1 cellular context compared by ENCODE assay signal in the genomic region with DNA sequence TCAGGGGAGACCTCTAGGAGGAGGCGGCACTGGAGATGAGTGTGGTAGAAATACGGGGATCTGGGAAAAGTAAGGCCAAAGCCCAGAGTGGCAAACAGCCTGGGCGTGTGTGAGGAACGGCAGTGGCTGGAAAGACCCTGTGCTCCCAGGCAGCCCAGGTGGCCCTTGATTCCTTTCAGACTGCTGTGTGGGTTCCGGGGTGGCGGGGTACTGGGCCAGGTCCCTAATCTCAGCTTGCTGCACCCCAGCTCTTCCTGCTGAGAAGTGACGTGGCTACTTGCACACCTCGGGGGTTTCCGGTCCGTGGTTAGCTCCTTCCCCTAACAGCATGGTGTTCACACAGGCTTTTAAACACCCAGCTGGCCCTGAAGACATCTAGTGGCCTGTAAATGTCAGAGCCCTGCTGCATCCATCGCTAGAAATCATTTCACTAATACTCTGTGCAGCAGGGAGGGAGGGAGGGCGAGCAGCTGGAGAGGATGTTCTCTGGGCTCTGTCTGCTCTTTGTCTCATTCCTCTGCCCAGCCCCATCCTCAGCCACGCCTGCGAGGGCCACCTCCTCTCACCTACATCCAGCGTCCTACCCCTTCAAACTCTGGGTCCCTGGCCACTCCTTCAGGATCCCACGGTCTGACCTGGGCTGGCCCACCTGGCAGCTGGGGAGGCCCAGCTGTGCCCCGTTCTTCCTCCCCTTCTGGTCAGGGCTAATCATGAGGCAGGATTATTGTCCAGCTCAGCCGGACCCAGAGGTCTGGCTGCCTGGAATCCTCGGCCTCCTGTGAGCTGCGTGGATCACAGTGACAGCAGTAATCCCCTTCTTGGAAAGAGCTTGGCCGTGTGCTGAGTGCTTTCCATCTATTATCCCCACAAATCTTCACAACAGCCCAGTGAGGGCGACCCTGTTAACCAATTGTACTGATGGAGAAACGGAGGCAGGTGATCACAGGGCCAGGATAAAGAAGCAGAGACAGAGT.
TF ChIP-seq lines count a peak whose summit lies in the region.

No MANE protein-coding gene starts in this region.

TF ChIP-seq in GM12878, 131 proteins besides CTCF, POLR2A, EP300 and RAD21 (continued from another document and continues in another):
- no peak for TF ChIP-seq BCLAF1 (IDR thresholded peaks at IDR 0.05)
- TF ChIP-seq TCF7 (IDR thresholded peaks at IDR 0.05; ENCODE audit: borderline replicate concordance) = no peak
- no peak for TF ChIP-seq HDAC2 (IDR thresholded peaks at IDR 0.05)
- TF ChIP-seq, protein P1, sequence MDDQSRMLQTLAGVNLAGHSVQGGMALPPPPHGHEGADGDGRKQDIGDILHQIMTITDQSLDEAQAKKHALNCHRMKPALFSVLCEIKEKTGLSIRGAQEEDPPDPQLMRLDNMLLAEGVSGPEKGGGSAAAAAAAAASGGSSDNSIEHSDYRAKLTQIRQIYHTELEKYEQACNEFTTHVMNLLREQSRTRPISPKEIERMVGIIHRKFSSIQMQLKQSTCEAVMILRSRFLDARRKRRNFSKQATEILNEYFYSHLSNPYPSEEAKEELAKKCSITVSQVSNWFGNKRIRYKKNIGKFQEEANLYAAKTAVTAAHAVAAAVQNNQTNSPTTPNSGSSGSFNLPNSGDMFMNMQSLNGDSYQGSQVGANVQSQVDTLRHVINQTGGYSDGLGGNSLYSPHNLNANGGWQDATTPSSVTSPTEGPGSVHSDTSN (IDR thresholded peaks at IDR 0.05; ENCODE audit: insufficient replicate concordance, low read depth, low read length) = peak; percentile 50
- TF ChIP-seq EGR1 (IDR thresholded peaks at IDR 0.05; ENCODE audit: borderline replicate concordance in 1 of 2, low read depth in 2 of 2, low read length in 2 of 2) = no peak; a peak in 1 of 3 replicates
- no peak for TF ChIP-seq ESRRA (IDR thresholded peaks at IDR 0.05; ENCODE audit: low read length)
- 0 out of 2 replicates have a peak, but pooled peaks have one; percentile 68 for TF ChIP-seq BCL11A (IDR thresholded peaks at IDR 0.05; ENCODE audit: low read depth, low read length)
- TF ChIP-seq, protein P2, sequence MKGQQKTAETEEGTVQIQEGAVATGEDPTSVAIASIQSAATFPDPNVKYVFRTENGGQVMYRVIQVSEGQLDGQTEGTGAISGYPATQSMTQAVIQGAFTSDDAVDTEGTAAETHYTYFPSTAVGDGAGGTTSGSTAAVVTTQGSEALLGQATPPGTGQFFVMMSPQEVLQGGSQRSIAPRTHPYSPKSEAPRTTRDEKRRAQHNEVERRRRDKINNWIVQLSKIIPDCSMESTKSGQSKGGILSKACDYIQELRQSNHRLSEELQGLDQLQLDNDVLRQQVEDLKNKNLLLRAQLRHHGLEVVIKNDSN (IDR thresholded peaks at IDR 0.05; ENCODE audit: borderline replicate concordance, extremely low read length, insufficient read depth, low read depth, low read length) = no peak
- TF ChIP-seq ETV6 (conservative IDR thresholded peaks at IDR 0.05 in 1 of 2, IDR thresholded peaks at IDR 0.05 in 1 of 2; ENCODE audit: borderline replicate concordance in 1 of 2, low read depth in 1 of 2) = peak in 1 of 2 experiments; percentile 56; a peak in 1 of 4 replicates
- no peak for TF ChIP-seq MYB (IDR thresholded peaks at IDR 0.05; ENCODE audit: borderline replicate concordance, low read depth, low read length)
- peak; percentile 57; the same call in 1 of the 2 replicates for TF ChIP-seq SMC3 (IDR thresholded peaks at IDR 0.05; ENCODE audit: borderline replicate concordance, low read length)
- TF ChIP-seq NR2C1 (IDR thresholded peaks at IDR 0.05) = no peak
- no peak for TF ChIP-seq KLF5 (IDR thresholded peaks at IDR 0.05; ENCODE audit: partially characterized antibody)
- 0 out of 2 replicates have a peak, but pooled peaks have one; percentile 37 for TF ChIP-seq NFIC (IDR thresholded peaks at IDR 0.05; ENCODE audit: low read depth, low read length)
- TF ChIP-seq ZNF207 (IDR thresholded peaks at IDR 0.05; ENCODE audit: borderline replicate concordance) = no peak
- 0 out of 2 replicates have a peak, but pooled peaks have one; percentile 48 for TF ChIP-seq TARDBP (IDR thresholded peaks at IDR 0.05; ENCODE audit: borderline replicate concordance)
- TF ChIP-seq E4F1 (IDR thresholded peaks at IDR 0.05; ENCODE audit: borderline replicate concordance, partially characterized antibody) = no peak
- no peak for TF ChIP-seq MYC (IDR thresholded peaks at IDR 0.05; ENCODE audit: insufficient read depth, insufficient read length, insufficient replicate concordance, low read length, severe bottlenecking)
- no peak for TF ChIP-seq CEBPZ (IDR thresholded peaks at IDR 0.05; ENCODE audit: low read depth, low read length)
- no peak for TF ChIP-seq STAT1 (conservative IDR thresholded peaks at IDR 0.05)
- TF ChIP-seq POU2F2 (IDR thresholded peaks at IDR 0.05; ENCODE audit: borderline replicate concordance, low read depth, low read length) = peak; percentile 54; the same call in 1 of the 3 replicates
- TF ChIP-seq ZZZ3 (IDR thresholded peaks at IDR 0.05; ENCODE audit: control insufficient read depth, insufficient read length, low read depth) = no peak
- TF ChIP-seq ZNF217 (IDR thresholded peaks at IDR 0.05) = no peak
- no peak; the same call in none of the 2 replicates for TF ChIP-seq CBFB (IDR thresholded peaks at IDR 0.05; ENCODE audit: low read depth)
- TF ChIP-seq RUNX3 (IDR thresholded peaks at IDR 0.05; ENCODE audit: low read length) = peak; percentile 94
- TF ChIP-seq JUND (IDR thresholded peaks at IDR 0.05; ENCODE audit: low read depth, low read length) = 0 out of 2 replicates have a peak, but pooled peaks have one; percentile 8
- TF ChIP-seq, protein P3, sequence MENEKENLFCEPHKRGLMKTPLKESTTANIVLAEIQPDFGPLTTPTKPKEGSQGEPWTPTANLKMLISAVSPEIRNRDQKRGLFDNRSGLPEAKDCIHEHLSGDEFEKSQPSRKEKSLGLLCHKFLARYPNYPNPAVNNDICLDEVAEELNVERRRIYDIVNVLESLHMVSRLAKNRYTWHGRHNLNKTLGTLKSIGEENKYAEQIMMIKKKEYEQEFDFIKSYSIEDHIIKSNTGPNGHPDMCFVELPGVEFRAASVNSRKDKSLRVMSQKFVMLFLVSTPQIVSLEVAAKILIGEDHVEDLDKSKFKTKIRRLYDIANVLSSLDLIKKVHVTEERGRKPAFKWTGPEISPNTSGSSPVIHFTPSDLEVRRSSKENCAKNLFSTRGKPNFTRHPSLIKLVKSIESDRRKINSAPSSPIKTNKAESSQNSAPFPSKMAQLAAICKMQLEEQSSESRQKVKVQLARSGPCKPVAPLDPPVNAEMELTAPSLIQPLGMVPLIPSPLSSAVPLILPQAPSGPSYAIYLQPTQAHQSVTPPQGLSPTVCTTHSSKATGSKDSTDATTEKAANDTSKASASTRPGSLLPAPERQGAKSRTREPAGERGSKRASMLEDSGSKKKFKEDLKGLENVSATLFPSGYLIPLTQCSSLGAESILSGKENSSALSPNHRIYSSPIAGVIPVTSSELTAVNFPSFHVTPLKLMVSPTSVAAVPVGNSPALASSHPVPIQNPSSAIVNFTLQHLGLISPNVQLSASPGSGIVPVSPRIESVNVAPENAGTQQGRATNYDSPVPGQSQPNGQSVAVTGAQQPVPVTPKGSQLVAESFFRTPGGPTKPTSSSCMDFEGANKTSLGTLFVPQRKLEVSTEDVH (IDR thresholded peaks at IDR 0.05; ENCODE audit: low read depth, partially characterized antibody) = no peak
- peak; percentile 48; the same call in 1 of the 2 replicates for TF ChIP-seq NR2F1 (conservative IDR thresholded peaks at IDR 0.05)
- TF ChIP-seq SREBF2 (IDR thresholded peaks at IDR 0.05; ENCODE audit: low read length) = no peak
- TF ChIP-seq SPI1 (IDR thresholded peaks at IDR 0.05; ENCODE audit: borderline replicate concordance, insufficient read depth, low read depth, low read length) = peak; percentile 40; the same call in 1 of the 2 replicates
- TF ChIP-seq SMAD5 (IDR thresholded peaks at IDR 0.05; ENCODE audit: low read depth) = no peak; the same call in 1 of the 2 replicates
- no peak for TF ChIP-seq ASH2L (IDR thresholded peaks at IDR 0.05; ENCODE audit: borderline replicate concordance, low read depth)
- TF ChIP-seq ZNF622 (IDR thresholded peaks at IDR 0.05) = no peak
- no peak for TF ChIP-seq ZNF274 (IDR thresholded peaks at IDR 0.05; ENCODE audit: insufficient read depth, insufficient read length)
- no peak for TF ChIP-seq REST (IDR thresholded peaks at IDR 0.05; ENCODE audit: low read depth, low read length)
- no peak for TF ChIP-seq ZNF24 (IDR thresholded peaks at IDR 0.05)
- TF ChIP-seq MXI1 (IDR thresholded peaks at IDR 0.05; ENCODE audit: low read depth, low read length) = peak; percentile 83; the same call in 1 of the 2 replicates
- TF ChIP-seq RELA (IDR thresholded peaks at IDR 0.05; ENCODE audit: borderline replicate concordance, partially characterized antibody) = peak; percentile 80
- TF ChIP-seq TCF12 (IDR thresholded peaks at IDR 0.05; ENCODE audit: low read depth, low read length) = 0 out of 2 replicates have a peak, but pooled peaks have one; percentile 68
- no peak for TF ChIP-seq PAX8 (IDR thresholded peaks at IDR 0.05)
